Comparison of ENCODE assay signal across 9 cellular contexts in genomic region chr22:37193629-37194191, GRCh38. TPM values are rescaled to one million over a fixed set of nuclear protein-coding genes. Genes with fewer than 3 reads are reported as not detected.
DNase-seq lines count a peak whose midpoint lies in the region; ATAC-seq, FAIRE-seq and TF ChIP-seq lines count a peak whose summit lies in the region.
"Had no signal": no experiment of that assay in that cellular context is flagged by ENCODE, and none has a peak within 500 bp of the region (broad histone marks: within the 10 kb centered on the region; RNA-seq: fewer than 3 reads in every experiment).

No MANE protein-coding gene starts in this region.

- H3K36me3 ChIP-seq in kidney (ENCODE audit: control insufficient read depth in 1 of 2, insufficient read depth in 2 of 2, low read length in 2 of 2), result no peaks in the 10 kb centered on the region
- no peaks in the 10 kb centered on the region for H3K36me3 ChIP-seq in stomach

- H3K4me1 ChIP-seq in kidney (ENCODE audit: control insufficient read depth in 1 of 2, insufficient read depth in 1 of 2, low read depth in 1 of 2, low read length in 2 of 2) (peaks cover 41% of the 10 kb centered on the region in 2 donors), stomach (peaks cover 41 to 70% (median 47%) of the 10 kb centered on the region in 4 donors)

- 44 to 53% (median 50%) methylated on average over 10 of the region's 10 CpGs for WGBS in stomach, 5 donors

- peak overlapping the region; percentile 39 for H3K4me3 Mint-ChIP-seq in activated CD8-positive, alpha-beta memory T cell treated with anti-CD3 and anti-CD28 coated beads, Interleukin-2, amount 10 ng/mL, durations not matched to agents 7 days and 5 days

- TF ChIP-seq POLR2A in stomach (IDR thresholded peaks at IDR 0.05), result no peak

- H3K9me3 ChIP-seq in kidney (ENCODE audit: control insufficient read depth in 1 of 2, low read length in 2 of 2), result no peaks in the 10 kb centered on the region
- H3K9me3 ChIP-seq in stomach, result no peaks in the 10 kb centered on the region

- no peak for TF ChIP-seq CTCF in kidney (IDR thresholded peaks at IDR 0.05; ENCODE audit: borderline replicate concordance, extremely low read depth, insufficient read depth)
- TF ChIP-seq CTCF in stomach (IDR thresholded peaks at IDR 0.05), result no peak

- CTCF ChIA-PET in activated CD8-positive, alpha-beta memory T cell treated with anti-CD3 and anti-CD28 coated beads, Interleukin-2, amount 10 ng/mL, durations not matched to agents 7 days and 5 days (lab: Charles Lee), result interaction anchor here (1.0 to 5.3 kb wide), 12 partner anchors 10 to 148 kb away, joined by 3 to 33 read pairs (median 5); partner anchors contain the start of gene IL2RB

- peaks cover 22% of the 10 kb centered on the region for H3K36me3 Mint-ChIP-seq in activated CD8-positive, alpha-beta memory T cell treated with anti-CD3 and anti-CD28 coated beads, Interleukin-2, amount 10 ng/mL, durations not matched to agents 7 days and 5 days

- H3K27me3 Mint-ChIP-seq in activated CD8-positive, alpha-beta memory T cell treated with anti-CD3 and anti-CD28 coated beads, Interleukin-2, amount 10 ng/mL, durations not matched to agents 7 days and 5 days, result no peaks in the 10 kb centered on the region
- H3K27me3 Mint-ChIP-seq: naive B cell had no signal

- H3K4me3 ChIP-seq in kidney (ENCODE audit: low read length in 2 of 2) (no peak overlapping the region), stomach (no peak overlapping the region)

- FAIRE-seq in kidney (lab: Jason Lieb, UNC), result no peak

- H3K27ac ChIP-seq in kidney (ENCODE audit: low read depth in 2 of 2, low read length in 2 of 2) (peak overlapping the region; percentile 33 to 73), stomach (peak overlapping the region in 4 of 5 donors; percentile 9 to 48 (median 22))

- H3K27me3 ChIP-seq in stomach, result no peaks in the 10 kb centered on the region

- peak; percentile 27 for ATAC-seq in activated CD8-positive, alpha-beta memory T cell treated with anti-CD3 and anti-CD28 coated beads, Interleukin-2, amount 10 ng/mL, durations not matched to agents 7 days and 5 days
- no peak for ATAC-seq in GM18858 (IDR thresholded peaks at IDR 0.05; ENCODE audit: unreplicated experiment)

- peaks cover 47% of the 10 kb centered on the region for H3K4me1 Mint-ChIP-seq in activated CD8-positive, alpha-beta memory T cell treated with anti-CD3 and anti-CD28 coated beads, Interleukin-2, amount 10 ng/mL, durations not matched to agents 7 days and 5 days

- intact Hi-C loops in kidney (cut with DNase I), result no loop called here
- intact Hi-C loops in stomach (cut with DNase I; ENCODE audit: low total_unique reads), result no loop called here

- DNase-seq in activated CD4-positive, alpha-beta T cell treated with anti-CD3 and anti-CD28 coated beads for 24 hours (ENCODE audit: low read depth in 2 of 2), result peak; percentile 34 to 38
- no peak for DNase-seq in activated CD4-positive, alpha-beta T cell treated with anti-CD3 and anti-CD28 coated beads, Interleukin-2, amount 50 U/mL, for 1 hour
- peak; percentile 70 for DNase-seq in activated CD8-positive, alpha-beta memory T cell treated with anti-CD3 and anti-CD28 coated beads, Interleukin-2, amount 10 ng/mL, durations not matched to agents 7 days and 5 days
- DNase-seq in kidney (peak; percentile 6), stomach (no peak), SIG-M5 (lab: John Stamatoyannopoulos, UW) (no peak), T-helper 9 cell (no peak)
- DNase-seq: naive B cell had no signal

- no peak for TF ChIP-seq EP300 in stomach (IDR thresholded peaks at IDR 0.05)

- H3K27ac Mint-ChIP-seq in activated CD8-positive, alpha-beta memory T cell treated with anti-CD3 and anti-CD28 coated beads, Interleukin-2, amount 10 ng/mL, durations not matched to agents 7 days and 5 days, result peak overlapping the region; percentile 82

- no peak overlapping the region for H3K9ac ChIP-seq in kidney (ENCODE audit: low read length in 2 of 2)

- H3K9me3 Mint-ChIP-seq in activated CD8-positive, alpha-beta memory T cell treated with anti-CD3 and anti-CD28 coated beads, Interleukin-2, amount 10 ng/mL, durations not matched to agents 7 days and 5 days (ENCODE audit: low read depth), result no peaks in the 10 kb centered on the region
- H3K9me3 Mint-ChIP-seq: naive B cell had no signal

RNA-seq across cellular contexts. Expression of gene C1QTNF6, which starts 5.7 kb away (rescaled TPM):
- 1 to 10 TPM; 6.7 to 7.4 TPM for total RNA-seq in activated CD8-positive, alpha-beta memory T cell treated with anti-CD3 and anti-CD28 coated beads, Interleukin-2, amount 10 ng/mL, durations not matched to agents 7 days and 5 days
- total RNA-seq in kidney (8.0 TPM), stomach (10 to 100 TPM in 1 of 5 donors, 1 to 10 TPM in 2, under 1 TPM in 1, not detected in 1; 0.45 to 10.4 (median 3.0) TPM)
- polyA plus RNA-seq in kidney (ENCODE audit: insufficient read depth, low read depth, low replicate concordance) (3.2 TPM), stomach (1 to 10 TPM; 2.3 to 4.5 (median 4.1) TPM)

RNA-seq across cellular contexts. Expression of gene SSTR3, which starts 18.6 kb away (rescaled TPM):
- total RNA-seq in activated CD8-positive, alpha-beta memory T cell treated with anti-CD3 and anti-CD28 coated beads, Interleukin-2, amount 10 ng/mL, durations not matched to agents 7 days and 5 days, result 1 to 10 TPM; 1.3 to 2.2 TPM
- total RNA-seq in kidney (0.13 TPM), stomach (under 1 TPM in 1 of 5 donors, not detected in 4; 0.37 TPM)
- polyA plus RNA-seq in kidney (ENCODE audit: insufficient read depth, low read depth, low replicate concordance) (0.56 TPM), stomach (under 1 TPM in 2 of 3 donors, not detected in 1; 0.05 to 0.12 TPM)

RNA-seq across cellular contexts. Expression of gene IL2RB, which starts 44.0 kb away (rescaled TPM):
- total RNA-seq in activated CD8-positive, alpha-beta memory T cell treated with anti-CD3 and anti-CD28 coated beads, Interleukin-2, amount 10 ng/mL, durations not matched to agents 7 days and 5 days, result 100 to 1,000 TPM; 376 to 468 TPM
- 7.6 TPM for total RNA-seq in kidney
- 0.32 TPM for polyA plus RNA-seq in kidney (ENCODE audit: insufficient read depth, low read depth, low replicate concordance)
- 1 to 10 TPM in 2 of 5 donors, under 1 TPM in 1, not detected in 2; 0.73 to 5.3 (median 5.2) TPM for total RNA-seq in stomach
- polyA plus RNA-seq in stomach, result 1 to 10 TPM in 1 of 3 donors, under 1 TPM in 2; 0.44 to 2.6 (median 0.58) TPM

RNA-seq across cellular contexts. Expression of gene RAC2, which starts 50.4 kb away (rescaled TPM):
- total RNA-seq in activated CD8-positive, alpha-beta memory T cell treated with anti-CD3 and anti-CD28 coated beads, Interleukin-2, amount 10 ng/mL, durations not matched to agents 7 days and 5 days, result 100 to 1,000 TPM; 834 to 907 TPM
- total RNA-seq in kidney, result 38.6 TPM
- polyA plus RNA-seq in kidney (ENCODE audit: insufficient read depth, low read depth, low replicate concordance), result 4.5 TPM
- 10 to 100 TPM in 3 of 5 donors, 1 to 10 TPM in 2; 1.8 to 50.4 (median 14.2) TPM for total RNA-seq in stomach
- 10 to 100 TPM; 17.6 to 23.8 (median 22.8) TPM for polyA plus RNA-seq in stomach

Comparison
In these comparisons a context has a peak if more than half of its experiments do, and no peak if none do; other contexts are left out.
1. DNase-seq: peak in activated CD4-positive, alpha-beta T cell treated with anti-CD3 and anti-CD28 coated beads for 24 hours (2 of 2), activated CD8-positive, alpha-beta memory T cell treated with anti-CD3 and anti-CD28 coated beads, Interleukin-2, amount 10 ng/mL, durations not matched to agents 7 days and 5 days (single experiment) and kidney (single experiment); none in activated CD4-positive, alpha-beta T cell treated with anti-CD3 and anti-CD28 coated beads, Interleukin-2, amount 50 U/mL, for 1 hour (single experiment), stomach (single experiment), SIG-M5 (single experiment) and T-helper 9 cell (single experiment).
2. RNA of gene IL2RB, which starts 44.0 kb away (total RNA-seq): 376 to 468 TPM in activated CD8-positive, alpha-beta memory T cell treated with anti-CD3 and anti-CD28 coated beads, Interleukin-2, amount 10 ng/mL, durations not matched to agents 7 days and 5 days; 7.6 TPM in kidney (single experiment) and 0.73 to 5.3 TPM in stomach; every median in the first group is over 10 times any median in the second.